1 cellular context compared by ENCODE assay signal in the genomic region with DNA sequence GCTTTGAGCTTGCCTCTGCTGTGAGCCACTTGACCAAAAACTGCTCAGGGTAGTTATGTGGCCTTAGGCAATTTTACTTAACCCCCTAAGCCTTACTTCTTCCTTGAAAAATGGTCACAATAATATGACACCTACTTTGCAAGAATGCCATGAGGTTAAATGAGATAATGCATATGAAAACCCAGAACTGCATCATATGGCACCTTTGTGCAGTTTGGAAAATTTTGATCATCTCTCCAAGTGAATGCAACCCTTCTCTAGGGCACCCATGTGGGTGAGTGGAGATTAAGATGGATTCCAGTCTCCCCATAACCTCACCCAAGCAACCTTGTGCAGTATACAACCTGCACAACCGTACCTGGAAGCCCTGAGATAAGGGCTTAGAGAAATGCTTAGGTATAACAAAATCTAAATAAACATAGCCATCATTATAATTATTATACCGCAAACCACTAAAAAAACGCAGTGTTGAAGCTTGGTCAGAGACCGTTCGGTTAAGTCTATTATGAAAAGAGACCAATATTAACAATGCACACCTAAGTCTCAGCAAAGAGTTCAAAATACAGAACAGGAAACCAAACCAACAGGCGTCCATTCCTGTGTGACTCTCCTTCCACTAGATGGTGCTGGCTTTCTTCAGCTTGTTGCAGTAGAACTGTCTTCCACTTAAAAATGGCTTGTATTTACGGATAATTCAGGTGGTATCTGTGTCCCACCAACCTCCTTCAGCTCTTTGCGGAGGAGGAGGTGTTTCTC.
TF ChIP-seq lines count a peak whose summit lies in the region.

No MANE protein-coding gene starts in this region.

TF ChIP-seq in H1, 55 proteins besides CTCF, POLR2A, EP300 and RAD21:
- TF ChIP-seq YY1 (IDR thresholded peaks at IDR 0.05; ENCODE audit: low read depth, low read length) (peak; percentile 79; the same call in 1 of the 2 replicates), SIN3A (conservative IDR thresholded peaks at IDR 0.05 in 1 of 2, IDR thresholded peaks at IDR 0.05 in 1 of 2; ENCODE audit: low read depth in 1 of 2, low read length in 2 of 2) (no peak)
TF ChIP-seq in H1: peak in this region for 1.
